18 cellular contexts compared by ENCODE assay signal in the genomic region with DNA sequence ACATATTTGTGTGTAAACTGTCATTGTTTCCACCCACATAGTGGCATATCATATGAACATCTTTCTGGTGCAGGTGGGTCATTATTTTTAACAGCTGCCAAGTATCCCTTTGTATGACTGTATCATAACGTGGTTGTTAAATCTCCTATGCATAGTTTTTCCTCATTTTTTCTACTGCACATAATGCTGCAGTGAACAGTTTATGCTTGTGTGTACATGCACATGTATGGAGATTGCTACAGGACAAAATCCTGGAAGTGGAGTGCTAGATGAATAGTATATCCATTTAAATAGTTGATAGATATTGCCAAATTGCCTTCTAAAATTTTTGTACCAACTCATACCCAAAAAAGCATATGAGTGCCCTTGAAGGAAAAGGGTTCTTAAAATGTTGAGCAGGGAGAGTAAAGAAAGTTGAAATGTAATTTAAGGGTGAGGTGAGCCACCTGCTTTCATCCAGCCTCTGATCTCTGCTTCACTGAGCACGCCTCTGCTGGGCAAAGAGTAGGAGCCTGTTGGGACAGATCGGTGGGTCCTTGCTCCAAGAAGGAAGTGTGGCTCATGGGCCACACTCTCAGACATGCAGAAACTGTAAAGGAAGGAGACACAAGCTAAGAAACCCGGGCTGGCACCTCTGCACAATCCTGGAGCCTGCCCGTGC. TPM values are rescaled to one million over a fixed set of nuclear protein-coding genes. Genes with fewer than 3 reads are reported as not detected.
"Had no signal": no experiment of that assay in that cellular context is flagged by ENCODE, and none has a peak within 500 bp of the region (broad histone marks: within the 10 kb centered on the region; RNA-seq: fewer than 3 reads in every experiment).

No MANE protein-coding gene starts in this region.

- H3K27me3 ChIP-seq: adrenal gland, cardiac muscle cell, gastroesophageal sphincter, pancreas, vagina had no signal

- DNase-seq: activated CD4-positive, alpha-beta T cell treated with anti-CD3 and anti-CD28 coated beads, Interleukin-2, amount 50 U/mL, for 4 hours; activated gamma-delta T cell treated with Interleukin-2 at 50 U/mL for 16 hours; adrenal gland; dermis blood vessel endothelial cell; effector memory CD4-positive, alpha-beta T cell; mesendoderm; naive thymus-derived CD8-positive, alpha-beta T cell; pancreas; stimulated activated CD4-positive, alpha-beta T cell treated with anti-CD3 and anti-CD28 coated beads, Interleukin-1b, Interleukin-23, amount 100 ng/mL, for 48 hours; stimulated activated CD8-positive, alpha-beta memory T cell treated with anti-CD3 and anti-CD28 coated beads, Interleukin-4, amount 100 ng/mL, for 48 hours; stimulated activated naive CD4-positive, alpha-beta T cell treated with Interleukin-2 at 50 U/mL for 16 hours; SW 1271; trophoblast cell had no signal

- H3K4me3 ChIP-seq: adrenal gland, cardiac muscle cell, gastroesophageal sphincter, pancreas, vagina had no signal

- H3K36me3 ChIP-seq: cardiac muscle cell, pancreas had no signal

- H3K9me3 ChIP-seq: adrenal gland, gastroesophageal sphincter, pancreas, vagina had no signal

- H3K27ac ChIP-seq: adrenal gland, cardiac muscle cell, pancreas had no signal

- ATAC-seq: activated naive CD4-positive, alpha-beta T cell treated with anti-CD3 and anti-CD28 coated beads, Interleukin-2, amount 50 U/mL, for 72 hours; naive thymus-derived CD8-positive, alpha-beta T cell; pancreas had no signal

- H3K4me1 ChIP-seq: pancreas had no signal

RNA-seq across cellular contexts. Expression of a gene that starts 55.3 kb away (rescaled TPM):
- total RNA-seq: dermis blood vessel endothelial cell, endothelial cell of umbilical vein had no signal
